ENCODE assay signal across 1 cellular context in genomic region chr9:17134843-17135577, GRCh38.
TF ChIP-seq lines count a peak whose summit lies in the region.

TSS of gene CNTLN (plus strand) at chr9:17135040. CDS start at chr9:17135066, 26 bp downstream.

TF ChIP-seq in HepG2, 621 proteins besides CTCF, POLR2A, EP300 and RAD21 (continued from another document and continues in another):
- TF ChIP-seq ZHX1 (CRISPR knock-in tag; IDR thresholded peaks at IDR 0.05; ENCODE audit: low read depth) = 0 out of 2 replicates have a peak, but pooled peaks have one; percentile 45
- no peak for TF ChIP-seq ZNF414 (CRISPR knock-in tag; IDR thresholded peaks at IDR 0.05)
- no peak for TF ChIP-seq ETS1 (CRISPR knock-in tag; IDR thresholded peaks at IDR 0.05)
- no peak for TF ChIP-seq MTERF4 (CRISPR knock-in tag; IDR thresholded peaks at IDR 0.05)
- TF ChIP-seq TCF7 (IDR thresholded peaks at IDR 0.05; ENCODE audit: low read depth) = no peak
- no peak for TF ChIP-seq FOXA1 (IDR thresholded peaks at IDR 0.05)
- no peak for TF ChIP-seq FOXA1 (CRISPR knock-in tag; IDR thresholded peaks at IDR 0.05)
- peak; percentile 91 for TF ChIP-seq PHF8 (CRISPR knock-in tag; IDR thresholded peaks at IDR 0.05)
- no peak for TF ChIP-seq MYNN (CRISPR knock-in tag; IDR thresholded peaks at IDR 0.05; ENCODE audit: low read depth)
- no peak for TF ChIP-seq STAG1 (CRISPR knock-in tag; IDR thresholded peaks at IDR 0.05)
- no peak for TF ChIP-seq ARNTL (CRISPR knock-in tag; IDR thresholded peaks at IDR 0.05)
- no peak for TF ChIP-seq TBP (CRISPR knock-in tag; IDR thresholded peaks at IDR 0.05)
- TF ChIP-seq ZFYVE20 (CRISPR knock-in tag; IDR thresholded peaks at IDR 0.05; ENCODE audit: borderline replicate concordance, low read depth) = no peak
- no peak for TF ChIP-seq MZF1 (CRISPR knock-in tag; IDR thresholded peaks at IDR 0.05; ENCODE audit: borderline replicate concordance)
- TF ChIP-seq BCLAF1 (IDR thresholded peaks at IDR 0.05) = no peak
- TF ChIP-seq ZFX (CRISPR knock-in tag; IDR thresholded peaks at IDR 0.05; ENCODE audit: low read depth) = peak; percentile 82
- TF ChIP-seq ZNF503 (CRISPR knock-in tag; IDR thresholded peaks at IDR 0.05) = no peak
- no peak for TF ChIP-seq MBNL3 (CRISPR knock-in tag; conservative IDR thresholded peaks at IDR 0.05)
- no peak for TF ChIP-seq HNRNPL (IDR thresholded peaks at IDR 0.05; ENCODE audit: low read depth, low read length)
- TF ChIP-seq ELF3 (CRISPR knock-in tag; IDR thresholded peaks at IDR 0.05) = no peak
- TF ChIP-seq CAMTA2 (CRISPR knock-in tag; IDR thresholded peaks at IDR 0.05; ENCODE audit: borderline replicate concordance) = no peak
- TF ChIP-seq XBP1 (CRISPR knock-in tag; IDR thresholded peaks at IDR 0.05) = no peak
- TF ChIP-seq EEA1 (CRISPR knock-in tag; IDR thresholded peaks at IDR 0.05; ENCODE audit: borderline replicate concordance) = no peak
- no peak for TF ChIP-seq GTF3A (CRISPR knock-in tag; conservative IDR thresholded peaks at IDR 0.05)
- no peak; the same call in 1 of the 2 replicates for TF ChIP-seq KLF15 (CRISPR knock-in tag; IDR thresholded peaks at IDR 0.05; ENCODE audit: borderline replicate concordance)
- TF ChIP-seq GPN1 (CRISPR knock-in tag; IDR thresholded peaks at IDR 0.05; ENCODE audit: borderline replicate concordance) = no peak
- TF ChIP-seq ARHGAP35 (CRISPR knock-in tag; IDR thresholded peaks at IDR 0.05; ENCODE audit: borderline replicate concordance) = peak; percentile 64; the same call in 1 of the 2 replicates
- peak; percentile 58 for TF ChIP-seq ZNF772 (CRISPR knock-in tag; IDR thresholded peaks at IDR 0.05)
- peak; percentile 40; the same call in 1 of the 2 replicates for TF ChIP-seq MYPOP (CRISPR knock-in tag; IDR thresholded peaks at IDR 0.05)
- TF ChIP-seq PRPF4 (IDR thresholded peaks at IDR 0.05; ENCODE audit: low read depth, low read length, poor library complexity, severe bottlenecking) = no peak
- no peak for TF ChIP-seq SNAI1 (CRISPR knock-in tag; IDR thresholded peaks at IDR 0.05; ENCODE audit: borderline replicate concordance)
- TF ChIP-seq ZFP90 (CRISPR knock-in tag; IDR thresholded peaks at IDR 0.05; ENCODE audit: borderline replicate concordance) = 0 out of 2 replicates have a peak, but pooled peaks have one; percentile 45
- no peak for TF ChIP-seq NCOR1 (IDR thresholded peaks at IDR 0.05; ENCODE audit: borderline replicate concordance, low read length)
- TF ChIP-seq FOXA3 (CRISPR knock-in tag; IDR thresholded peaks at IDR 0.05) = no peak
- TF ChIP-seq KAT2B (IDR thresholded peaks at IDR 0.05; ENCODE audit: borderline replicate concordance, low read depth, low read length) = no peak
- no peak for TF ChIP-seq SP140L (CRISPR knock-in tag; IDR thresholded peaks at IDR 0.05; ENCODE audit: borderline replicate concordance)
- TF ChIP-seq TBX2 (CRISPR knock-in tag; IDR thresholded peaks at IDR 0.05; ENCODE audit: borderline replicate concordance) = peak; percentile 60; the same call in 1 of the 2 replicates
- no peak for TF ChIP-seq ZNF720 (CRISPR knock-in tag; IDR thresholded peaks at IDR 0.05)
- peak; percentile 77 for TF ChIP-seq IKZF4 (CRISPR knock-in tag; IDR thresholded peaks at IDR 0.05; ENCODE audit: borderline replicate concordance, low read depth, not compliant biosample characterization)
- TF ChIP-seq MAZ (IDR thresholded peaks at IDR 0.05; ENCODE audit: borderline replicate concordance, low read depth, low read length) = no peak
- TF ChIP-seq MAZ (CRISPR knock-in tag; IDR thresholded peaks at IDR 0.05; ENCODE audit: low read depth) = peak; percentile 67
- no peak for TF ChIP-seq STAT6 (CRISPR knock-in tag; IDR thresholded peaks at IDR 0.05; ENCODE audit: borderline replicate concordance)
- no peak for TF ChIP-seq TFE3 (CRISPR knock-in tag; IDR thresholded peaks at IDR 0.05)
- no peak for TF ChIP-seq FOXM1 (CRISPR knock-in tag; IDR thresholded peaks at IDR 0.05)
- TF ChIP-seq ASH2L (IDR thresholded peaks at IDR 0.05; ENCODE audit: insufficient read length, low read depth, low read length) = peak; percentile 48
- TF ChIP-seq BORCS8-MEF2B (CRISPR knock-in tag; IDR thresholded peaks at IDR 0.05) = peak; percentile 96
